In the genomic region with DNA sequence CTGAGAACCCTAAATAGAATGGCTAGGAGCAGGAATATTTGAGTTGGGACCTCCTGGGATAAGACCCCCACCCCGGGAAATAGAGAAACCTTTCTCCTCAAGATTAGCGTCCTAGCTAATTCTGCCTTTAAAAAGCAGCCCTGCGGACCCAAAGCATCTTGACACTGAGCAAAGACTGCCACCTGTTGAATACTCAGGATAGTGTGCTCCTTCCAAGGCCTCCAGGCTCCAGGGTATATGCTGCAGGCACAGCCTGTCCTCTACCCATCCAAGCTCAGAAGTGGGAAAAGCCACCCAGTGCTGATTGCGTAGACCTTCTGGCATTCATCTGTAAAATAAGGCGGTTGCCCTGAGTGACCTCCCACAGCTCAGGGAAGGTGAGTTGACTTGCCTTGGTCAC, we compare ENCODE assay signal across 8 cellular contexts.
A peak's percentile ranks its signal among the peaks of the same experiment; 100 is the strongest.
DNase-seq lines count a peak whose midpoint lies in the region; ATAC-seq, FAIRE-seq and TF ChIP-seq lines count a peak whose summit lies in the region.

No MANE protein-coding gene starts in this region.

- CTCF ChIA-PET in activated naive CD4-positive, alpha-beta T cell treated with anti-CD3 and anti-CD28 coated beads for 36 hours (lab: Charles Lee): interaction anchor here (0.7 kb wide), 1 partner anchor 86 kb away, joined by 3 read pairs; no protein-coding TSS in a partner anchor

- H3K4me1 ChIP-seq in fibroblast of lung (ENCODE audit: control insufficient read depth, extremely low read depth, insufficient read depth, low read length): no peaks in the 10 kb centered on the region

- no peak overlapping the region for H3K4me2 ChIP-seq in fibroblast of lung (ENCODE audit: extremely low read depth, insufficient read depth, low read length)

- peaks cover 2% of the 10 kb centered on the region for H3K9me3 Mint-ChIP-seq in activated naive CD4-positive, alpha-beta T cell treated with anti-CD3 and anti-CD28 coated beads for 36 hours
- H3K9me3 Mint-ChIP-seq in neural crest cell: no peaks in the 10 kb centered on the region

- H2AFZ ChIP-seq in fibroblast of lung (ENCODE audit: low read length): no peak overlapping the region

- no peak overlapping the region for H3K9ac ChIP-seq in fibroblast of lung (ENCODE audit: insufficient read depth, low read length)

- no peaks in the 10 kb centered on the region for H4K20me1 ChIP-seq in fibroblast of lung (ENCODE audit: control insufficient read depth, extremely low read depth, insufficient read depth, low read length)

- H3K4me1 Mint-ChIP-seq in activated naive CD4-positive, alpha-beta T cell treated with anti-CD3 and anti-CD28 coated beads for 36 hours (ENCODE audit: low read depth): no peaks in the 10 kb centered on the region
- no peaks in the 10 kb centered on the region for H3K4me1 Mint-ChIP-seq in neural crest cell

- H3K27me3 Mint-ChIP-seq in activated naive CD4-positive, alpha-beta T cell treated with anti-CD3 and anti-CD28 coated beads for 36 hours (ENCODE audit: low read depth): no peaks in the 10 kb centered on the region
- H3K27me3 Mint-ChIP-seq in neural crest cell (ENCODE audit: low read depth): peaks cover 6% of the 10 kb centered on the region

- no peak for ATAC-seq in HG03342 (IDR thresholded peaks at IDR 0.05; ENCODE audit: unreplicated experiment)

- H3K27ac ChIP-seq in fibroblast of lung (ENCODE audit: insufficient read depth, low read length): no peak overlapping the region
- H3K27ac ChIP-seq in coronary artery: no peak overlapping the region

- no peak overlapping the region for H3K4me3 ChIP-seq in fibroblast of lung (replicated peaks in 1 of 4; ENCODE audit: control extremely low read depth in 1 of 4, insufficient read depth in 1 of 4, low read depth in 3 of 4, low read length in 4 of 4)
- H3K4me3 ChIP-seq in coronary artery: no peak overlapping the region

- H3K36me3 Mint-ChIP-seq in activated naive CD4-positive, alpha-beta T cell treated with anti-CD3 and anti-CD28 coated beads for 36 hours (ENCODE audit: low read depth): no peaks in the 10 kb centered on the region
- no peaks in the 10 kb centered on the region for H3K36me3 Mint-ChIP-seq in neural crest cell (ENCODE audit: low read depth)

- no peak for FAIRE-seq in RCC 7860 (lab: Jason Lieb, UNC)

- peak; percentile 15 for DNase-seq in activated naive CD4-positive, alpha-beta T cell treated with anti-CD3 and anti-CD28 coated beads for 36 hours
- DNase-seq in activated naive CD4-positive, alpha-beta T cell (lab: John Stamatoyannopoulos, UW): no peak
- DNase-seq in RCC 7860 (ENCODE audit: low spot score) (peak; percentile 62), fibroblast of lung (ENCODE audit: low read depth in 2 of 2) (peak; percentile 47 to 71), neural crest cell (ENCODE audit: low read depth, low spot score) (peak; percentile 28), NCI-H128 (lab: John Stamatoyannopoulos, UW; ENCODE audit: unreplicated experiment) (no peak), coronary artery (ENCODE audit: low spot score) (no peak)

- TF ChIP-seq CTCF in fibroblast of lung (conservative IDR thresholded peaks at IDR 0.05 in 1 of 2, IDR thresholded peaks at IDR 0.05 in 1 of 2; ENCODE audit: low read depth in 1 of 2, low read length in 2 of 2) (peak; percentile 49 to 62), neural crest cell (conservative IDR thresholded peaks at IDR 0.05) (peak; percentile 69), coronary artery (IDR thresholded peaks at IDR 0.05) (no peak)

- H3K27me3 ChIP-seq in fibroblast of lung (ENCODE audit: control insufficient read depth, insufficient read depth, low read length): no peaks in the 10 kb centered on the region

- no peak overlapping the region for H3K27ac Mint-ChIP-seq in activated naive CD4-positive, alpha-beta T cell treated with anti-CD3 and anti-CD28 coated beads for 36 hours
- no peak overlapping the region for H3K27ac Mint-ChIP-seq in neural crest cell (ENCODE audit: unreplicated experiment)

- no peaks in the 10 kb centered on the region for H3K79me2 ChIP-seq in fibroblast of lung (ENCODE audit: control insufficient read depth, insufficient read depth, low read length)

- no peak overlapping the region for H3K4me3 Mint-ChIP-seq in activated naive CD4-positive, alpha-beta T cell treated with anti-CD3 and anti-CD28 coated beads for 36 hours
- no peak overlapping the region for H3K4me3 Mint-ChIP-seq in neural crest cell

- no peaks in the 10 kb centered on the region for H3K9me3 ChIP-seq in fibroblast of lung (ENCODE audit: control insufficient read depth, insufficient read depth, low read depth, low read length)

- no peaks in the 10 kb centered on the region for H3K36me3 ChIP-seq in fibroblast of lung (ENCODE audit: control insufficient read depth, insufficient read depth, low read length)

- intact Hi-C loops in activated naive CD4-positive, alpha-beta T cell treated with anti-CD3 and anti-CD28 coated beads for 36 hours (cut with micrococcal nuclease): no loop called here

Comparison
In these comparisons a context has a peak if more than half of its experiments do, and no peak if none do; other contexts are left out.
1. DNase-seq: peak in activated naive CD4-positive, alpha-beta T cell treated with anti-CD3 and anti-CD28 coated beads for 36 hours (single experiment), RCC 7860 (single experiment), fibroblast of lung (2 of 2) and neural crest cell (single experiment); none in activated naive CD4-positive, alpha-beta T cell (0 of 4), NCI-H128 (single experiment) and coronary artery (single experiment).